Comparison of ENCODE assay signal across 1 cellular context in the genomic region with DNA sequence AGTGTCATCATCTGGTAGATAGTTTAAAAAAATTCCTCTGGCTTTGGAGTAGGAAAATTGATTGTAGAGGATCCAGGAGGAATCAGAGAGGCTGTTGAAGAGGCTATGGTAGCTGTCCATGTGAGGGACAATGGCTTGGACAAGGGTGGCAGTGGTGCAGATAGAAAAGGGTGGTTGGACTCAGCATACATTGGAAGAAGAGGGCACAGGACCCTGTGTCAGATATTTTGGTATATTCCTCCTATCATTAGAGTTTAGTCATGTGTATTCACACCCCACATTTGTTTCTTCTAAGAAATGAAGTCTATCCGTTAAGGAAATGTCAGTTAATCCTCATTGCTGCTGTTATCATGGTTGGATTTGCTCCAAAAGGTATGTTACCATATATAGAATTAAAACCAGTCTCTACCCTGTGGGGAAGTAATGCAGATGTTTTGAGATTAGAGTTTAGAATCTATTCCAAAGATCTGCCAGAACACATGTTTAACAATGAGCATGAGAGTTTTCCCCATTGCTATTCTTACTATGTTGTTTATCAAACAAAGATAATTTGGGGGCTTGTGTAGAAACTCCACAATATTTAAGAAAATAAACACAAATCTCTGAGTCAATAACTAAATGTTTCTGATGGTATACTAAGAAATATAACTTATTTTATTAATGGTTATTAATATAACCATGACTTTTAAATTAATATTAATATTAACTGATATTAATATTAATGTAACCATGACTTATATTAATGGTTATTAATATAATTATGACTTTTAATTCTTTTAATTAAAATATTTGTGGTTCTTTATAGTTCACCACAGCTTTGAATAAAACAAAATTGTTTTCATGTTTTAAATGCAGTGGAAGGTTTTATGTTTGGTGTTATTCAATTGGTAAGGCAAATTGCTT.
A peak's percentile ranks its signal among the peaks of the same experiment; 100 is the strongest.
TF ChIP-seq lines count a peak whose summit lies in the region.

No MANE protein-coding gene starts in this region.

TF ChIP-seq in K562, 482 proteins besides CTCF, POLR2A, EP300 and RAD21 (continued from another document and continues in another):
- TF ChIP-seq JUND (IDR thresholded peaks at IDR 0.05; ENCODE audit: borderline replicate concordance, low read depth, low read length) (peak; percentile 29; the same call in 1 of the 2 replicates), JUND (tag; IDR thresholded peaks at IDR 0.05; ENCODE audit: borderline replicate concordance, low read depth, low read length) (peak; percentile 73; the same call in 2 of the 3 replicates), HINFP (tag; conservative IDR thresholded peaks at IDR 0.05; ENCODE audit: low read depth) (0 out of 2 replicates have a peak, but pooled peaks have one; percentile 31), MEIS2 (IDR thresholded peaks at IDR 0.05; ENCODE audit: partially characterized antibody) (peak; percentile 74), GATA2 (CRISPR knock-in tag; IDR thresholded peaks at IDR 0.05) (0 out of 2 replicates have a peak, but pooled peaks have one; percentile 44), ZNF24 (IDR thresholded peaks at IDR 0.05) (no peak), TCF7 (IDR thresholded peaks at IDR 0.05; ENCODE audit: borderline replicate concordance) (no peak), CHAMP1 (IDR thresholded peaks at IDR 0.05) (peak; percentile 58; the same call in 1 of the 2 replicates), HDAC2 (IDR thresholded peaks at IDR 0.05) (peak; percentile 37; the same call in 1 of the 2 replicates), ATF1 (CRISPR knock-in tag; IDR thresholded peaks at IDR 0.05) (no peak), ATF1 (tag; IDR thresholded peaks at IDR 0.05) (peak; percentile 33; the same call in 1 of the 2 replicates), HDAC3 (IDR thresholded peaks at IDR 0.05; ENCODE audit: borderline replicate concordance, partially characterized antibody) (peak; percentile 10), PURB (CRISPR knock-in tag; IDR thresholded peaks at IDR 0.05; ENCODE audit: low read depth) (no peak), HBP1 (CRISPR knock-in tag; IDR thresholded peaks at IDR 0.05) (peak; percentile 41; the same call in 1 of the 2 replicates), STAT5A (IDR thresholded peaks at IDR 0.05; ENCODE audit: borderline replicate concordance, low read length) (peak; percentile 25; the same call in 1 of the 2 replicates), ARID1B (IDR thresholded peaks at IDR 0.05) (peak; percentile 79), ZC3H4 (CRISPR knock-in tag; IDR thresholded peaks at IDR 0.05; ENCODE audit: borderline replicate concordance) (no peak), ZNF592 (IDR thresholded peaks at IDR 0.05) (peak; percentile 73; the same call in 1 of the 2 replicates), MYBL2 (IDR thresholded peaks at IDR 0.05; ENCODE audit: low read depth) (peak; percentile 65; the same call in 1 of the 2 replicates), MYBL2 (CRISPR knock-in tag; IDR thresholded peaks at IDR 0.05; ENCODE audit: borderline replicate concordance) (no peak), CEBPG (CRISPR knock-in tag; IDR thresholded peaks at IDR 0.05) (no peak), CEBPG (tag; conservative IDR thresholded peaks at IDR 0.05 in 1 of 2, IDR thresholded peaks at IDR 0.05 in 1 of 2) (no peak), TOE1 (IDR thresholded peaks at IDR 0.05; ENCODE audit: borderline replicate concordance) (peak; percentile 52; the same call in 1 of the 2 replicates), TOE1 (CRISPR knock-in tag; IDR thresholded peaks at IDR 0.05; ENCODE audit: borderline replicate concordance, low read depth) (no peak), CC2D1A (IDR thresholded peaks at IDR 0.05) (peak; percentile 69; the same call in 1 of the 2 replicates), HMBOX1 (IDR thresholded peaks at IDR 0.05) (peak; percentile 83), HMGXB4 (CRISPR knock-in tag; IDR thresholded peaks at IDR 0.05) (no peak), L3MBTL2 (IDR thresholded peaks at IDR 0.05) (peak; percentile 84), TCF3 (CRISPR knock-in tag; IDR thresholded peaks at IDR 0.05) (peak; percentile 28; the same call in 1 of the 2 replicates), MXI1 (IDR thresholded peaks at IDR 0.05; ENCODE audit: low read depth, low read length) (no peak), EP400 (IDR thresholded peaks at IDR 0.05) (peak; percentile 45), BCL6 (CRISPR knock-in tag; IDR thresholded peaks at IDR 0.05) (0 out of 2 replicates have a peak, but pooled peaks have one; percentile 39), TEAD4 (IDR thresholded peaks at IDR 0.05; ENCODE audit: low read length) (peak; percentile 69; the same call in 1 of the 2 replicates), TEAD4 (CRISPR knock-in tag; IDR thresholded peaks at IDR 0.05; ENCODE audit: borderline replicate concordance) (no peak), BACH1 (tag; IDR thresholded peaks at IDR 0.05) (0 out of 2 replicates have a peak, but pooled peaks have one; percentile 39), SP1 (CRISPR knock-in tag; IDR thresholded peaks at IDR 0.05) (no peak), CBFA2T3 (IDR thresholded peaks at IDR 0.05) (peak; percentile 71), ZNF124 (CRISPR knock-in tag; IDR thresholded peaks at IDR 0.05) (no peak), RBM15 (IDR thresholded peaks at IDR 0.05; ENCODE audit: insufficient read depth, low read length) (no peak), LEF1 (IDR thresholded peaks at IDR 0.05) (peak; percentile 34; the same call in 1 of the 2 replicates), BCLAF1 (IDR thresholded peaks at IDR 0.05; ENCODE audit: borderline replicate concordance in 1 of 2, control insufficient read depth in 1 of 2, low read depth in 2 of 2, low read length in 1 of 2) (no peak)
- TF ChIP-seq, protein P1, sequence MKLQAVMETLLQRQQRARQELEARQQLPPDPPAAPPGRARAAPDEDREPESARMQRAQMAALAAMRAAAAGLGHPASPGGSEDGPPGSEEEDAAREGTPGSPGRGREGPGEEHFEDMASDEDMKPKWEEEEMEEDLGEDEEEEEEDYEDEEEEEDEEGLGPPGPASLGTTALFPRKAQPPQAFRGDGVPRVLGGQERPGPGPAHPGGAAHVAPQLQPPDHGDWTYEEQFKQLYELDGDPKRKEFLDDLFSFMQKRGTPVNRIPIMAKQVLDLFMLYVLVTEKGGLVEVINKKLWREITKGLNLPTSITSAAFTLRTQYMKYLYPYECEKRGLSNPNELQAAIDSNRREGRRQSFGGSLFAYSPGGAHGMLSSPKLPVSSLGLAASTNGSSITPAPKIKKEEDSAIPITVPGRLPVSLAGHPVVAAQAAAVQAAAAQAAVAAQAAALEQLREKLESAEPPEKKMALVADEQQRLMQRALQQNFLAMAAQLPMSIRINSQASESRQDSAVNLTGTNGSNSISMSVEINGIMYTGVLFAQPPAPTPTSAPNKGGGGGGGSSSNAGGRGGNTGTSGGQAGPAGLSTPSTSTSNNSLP (IDR thresholded peaks at IDR 0.05; ENCODE audit: borderline replicate concordance, low read depth, low read length): peak; percentile 91
